ENCODE assay signal across 8 cellular contexts in the genomic region with DNA sequence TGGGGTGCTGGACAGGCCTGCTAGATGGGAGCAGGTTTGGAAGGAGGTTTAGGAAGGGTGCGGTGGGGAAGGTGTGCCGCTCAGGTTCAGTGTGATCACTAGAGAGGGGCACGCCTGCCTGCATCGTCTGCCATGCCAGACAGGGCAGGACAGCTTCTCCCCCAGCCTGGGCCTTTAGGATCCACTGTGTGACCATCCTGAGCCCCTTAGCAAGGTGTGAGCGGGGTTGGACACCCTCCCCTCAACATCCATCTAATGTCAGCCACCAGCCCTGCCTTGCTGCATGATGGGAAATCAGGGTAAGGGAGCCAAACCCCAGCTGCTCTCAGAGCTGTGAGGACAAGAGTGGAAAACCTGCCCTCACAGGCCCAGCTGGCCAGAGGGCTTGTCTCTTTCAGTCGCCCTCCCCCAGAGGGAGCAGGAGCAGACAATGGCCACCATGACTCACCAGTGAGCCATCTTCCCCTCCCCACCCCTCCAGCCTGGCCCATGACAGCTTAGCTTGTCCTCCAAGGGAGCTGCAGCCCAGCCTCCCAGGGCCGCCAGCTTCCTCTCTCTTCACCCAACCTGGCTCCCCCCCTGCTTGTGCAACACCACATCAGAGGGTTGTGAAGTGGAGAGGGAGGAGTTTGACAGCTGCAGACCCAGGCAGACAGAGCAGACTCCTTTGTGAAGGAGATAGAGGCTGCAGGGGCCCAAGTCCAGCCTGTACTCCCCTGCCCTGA. TPM values are rescaled to one million over a fixed set of nuclear protein-coding genes. Genes with fewer than 3 reads are reported as not detected.
DNase-seq lines count a peak whose midpoint lies in the region; ATAC-seq, FAIRE-seq and TF ChIP-seq lines count a peak whose summit lies in the region.

No MANE protein-coding gene starts in this region.

- H3K27me3 ChIP-seq in bronchial epithelial cell (ENCODE audit: control insufficient read depth, insufficient read depth, low read length), result no peaks in the 10 kb centered on the region

- in situ Hi-C loops in GM13976 (cut with MboI; ENCODE audit: low sequenced_read_pairs, unreplicated experiment), result loop anchor here (5.0 kb wide), 1 partner anchor 38 kb away; the partner anchor contains the start of gene NUAK2

- no peaks in the 10 kb centered on the region for H3K36me3 ChIP-seq in bronchial epithelial cell (ENCODE audit: control insufficient read depth, insufficient read depth, low read length)

- FAIRE-seq in bronchial epithelial cell (lab: Jason Lieb, UNC), result peak; percentile 79

- H3K4me3 ChIP-seq in bronchial epithelial cell (ENCODE audit: low read depth, low read length), result no peak overlapping the region

- ATAC-seq in GM19023 (IDR thresholded peaks at IDR 0.05; ENCODE audit: unreplicated experiment), result no peak
- ATAC-seq in HG03354 (IDR thresholded peaks at IDR 0.05; ENCODE audit: poor library complexity, severe bottlenecking, unreplicated experiment), result no peak

- TF ChIP-seq CTCF in GM13976 (IDR thresholded peaks at IDR 0.05; ENCODE audit: borderline replicate concordance, control extremely low read depth, extremely low read depth, insufficient read depth, missing control alignments) (no peak), bronchial epithelial cell (IDR thresholded peaks at IDR 0.05; ENCODE audit: insufficient read depth, low read length, severe bottlenecking) (peak; percentile 14)

- peak; percentile 78 for DNase-seq in GM13976 (ENCODE audit: low spot score)
- DNase-seq in NCI-H2196 (lab: John Stamatoyannopoulos, UW; ENCODE audit: unreplicated experiment), result peak; percentile 96
- DNase-seq in activated CD4-positive, CD25-positive, alpha-beta regulatory T cell treated with anti-CD3 and anti-CD28 coated beads, Interleukin-2, amount 50 U/mL, for 16 hours (ENCODE audit: low read depth, low spot score), result peak; percentile 68
- peak; percentile 99 for DNase-seq in bronchial epithelial cell (ENCODE audit: low read depth)
- DNase-seq in inferior parietal cortex (ENCODE audit: extremely low spot score), result peak; percentile 81
- peak; percentile 42 to 72 for DNase-seq in stimulated activated CD4-positive, alpha-beta T cell treated with anti-CD3 and anti-CD28 coated beads, Interleukin-12 subunit alpha, Interleukin-12 subunit beta, amount 100 ng/mL, for 24 hours (ENCODE audit: low read depth in 2 of 2)

RNA-seq across cellular contexts. Expression of gene NUAK2, which starts 37.0 kb away (rescaled TPM):
- total RNA-seq in bronchial epithelial cell, result 3.9 and 9.9 TPM in 2 replicates

RNA-seq across cellular contexts. Expression of gene TMCC2, which starts 56.8 kb away (rescaled TPM):
- 0.51 and 0.53 TPM in 2 replicates for total RNA-seq in bronchial epithelial cell
